ENCODE assay signal across 28 cellular contexts in the genomic region with DNA sequence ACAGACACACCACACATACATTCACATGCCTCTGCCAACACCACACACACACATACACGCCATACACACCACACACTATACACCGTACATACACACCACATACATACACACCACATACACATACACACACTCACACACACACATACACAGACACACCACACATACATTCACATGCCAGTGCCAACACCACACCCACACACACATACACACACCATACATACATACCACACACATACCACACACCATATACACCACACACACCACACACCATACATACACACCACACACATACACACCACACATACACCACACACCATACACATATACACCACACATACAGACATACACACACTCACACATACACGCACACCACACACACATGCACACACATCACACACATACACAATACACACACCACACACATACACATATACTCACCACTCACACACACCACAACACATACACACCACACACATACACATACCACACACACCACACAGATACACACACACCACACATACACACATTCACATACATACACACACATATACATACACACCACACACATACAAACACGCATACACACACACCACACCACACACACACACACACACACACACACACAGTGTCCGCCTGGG. TPM values are rescaled to one million over a fixed set of nuclear protein-coding genes. Genes with fewer than 3 reads are reported as not detected.
DNase-seq lines count a peak whose midpoint lies in the region; ATAC-seq, FAIRE-seq and TF ChIP-seq lines count a peak whose summit lies in the region.
"Had no signal": no experiment of that assay in that cellular context is flagged by ENCODE, and none has a peak within 500 bp of the region (broad histone marks: within the 10 kb centered on the region; RNA-seq: fewer than 3 reads in every experiment).

No MANE protein-coding gene starts in this region.

- H3K9ac ChIP-seq in HCT116 (ENCODE audit: low read length), result no peak overlapping the region
- peak overlapping the region; percentile 39 for H3K9ac ChIP-seq in astrocyte (ENCODE audit: low read length)
- H3K9ac ChIP-seq in PC-3 (ENCODE audit: low read length), result no peak overlapping the region

- no peak overlapping the region for H3K27ac Mint-ChIP-seq in astrocyte (ENCODE audit: unreplicated experiment)
- H3K27ac Mint-ChIP-seq in activated T-cell treated with anti-CD3 and anti-CD28 coated beads, Interleukin-2, amount 50 U/mL, for 72 hours, result no peak overlapping the region
- H3K27ac Mint-ChIP-seq in T-cell, result no peak overlapping the region
- H3K27ac Mint-ChIP-seq: activated CD4-positive, alpha-beta T cell treated with anti-CD3 and anti-CD28 coated beads, Interleukin-2, amount 10 ng/mL, durations not matched to agents 24 days and 14 days; activated T-cell treated with anti-CD3 and anti-CD28 coated beads, Interleukin-2, amount 50 U/mL, for 24 hours; CD4-positive, alpha-beta T cell; endodermal cell; GM23338; immature natural killer cell had no signal

- H4K20me1 ChIP-seq in HCT116 (ENCODE audit: insufficient read depth), result no peaks in the 10 kb centered on the region
- H4K20me1 ChIP-seq in astrocyte (ENCODE audit: insufficient read depth, low read length), result no peaks in the 10 kb centered on the region
- H4K20me1 ChIP-seq in PC-3 (ENCODE audit: low read length), result no peaks in the 10 kb centered on the region

- H3K36me3 Mint-ChIP-seq in astrocyte (ENCODE audit: low read depth, unreplicated experiment) (no peaks in the 10 kb centered on the region), T-cell (no peaks in the 10 kb centered on the region)
- no peaks in the 10 kb centered on the region for H3K36me3 Mint-ChIP-seq in activated T-cell treated with anti-CD3 and anti-CD28 coated beads, Interleukin-2, amount 50 U/mL, for 72 hours (ENCODE audit: insufficient read depth in 2 of 2)
- H3K36me3 Mint-ChIP-seq: immature natural killer cell had no signal

- DNase-seq in HCT116 (ENCODE audit: low read depth, low spot score) (no peak), astrocyte (ENCODE audit: low read depth) (no peak), gastrocnemius medialis (no peak), NCI-H345 treated with DMSO at 0.1 percent for 48 hours (lab: John Stamatoyannopoulos, UW; ENCODE audit: unreplicated experiment) (no peak), PC-3 (no peak), T-cell (no peak)
- no peak for DNase-seq in activated T-cell treated with anti-CD3 and anti-CD28 coated beads, Interleukin-2, amount 50 U/mL, for 72 hours
- DNase-seq: activated CD4-positive, alpha-beta T cell treated with anti-CD3 and anti-CD28 coated beads, Interleukin-2, amount 10 ng/mL, durations not matched to agents 24 days and 14 days; activated naive CD4-positive, alpha-beta T cell treated with Interleukin-2 at 50 U/mL for 16 hours; activated T-cell treated with anti-CD3 and anti-CD28 coated beads, Interleukin-2, amount 50 U/mL, for 24 hours; CD4-positive, alpha-beta T cell; cortex of kidney; immature natural killer cell; NCI-H1048; NCI-H187; NCI-H2171 treated with DMSO at 0.1 percent for 48 hours; PC-9; stimulated activated naive CD8-positive, alpha-beta T cell treated with anti-CD3 and anti-CD28 coated beads, Interleukin-15, Interleukin-2, amounts not matched to agents 100 U/mL and 50 U/mL, for 24 hours; T-helper 9 cell; testis had no signal

- H3K4me3 Mint-ChIP-seq in astrocyte (ENCODE audit: unreplicated experiment) (no peak overlapping the region), T-cell (no peak overlapping the region)
- H3K4me3 Mint-ChIP-seq in activated T-cell treated with anti-CD3 and anti-CD28 coated beads, Interleukin-2, amount 50 U/mL, for 72 hours, result no peak overlapping the region
- H3K4me3 Mint-ChIP-seq: activated CD4-positive, alpha-beta T cell treated with anti-CD3 and anti-CD28 coated beads, Interleukin-2, amount 10 ng/mL, durations not matched to agents 24 days and 14 days; activated T-cell treated with anti-CD3 and anti-CD28 coated beads, Interleukin-2, amount 50 U/mL, for 24 hours; CD4-positive, alpha-beta T cell; endodermal cell; GM23338; immature natural killer cell had no signal

- H3K9me2 ChIP-seq in HCT116 (ENCODE audit: insufficient read depth) (no peaks in the 10 kb centered on the region), PC-3 (replicated peaks; ENCODE audit: low read length) (no peaks in the 10 kb centered on the region)

- H3K36me3 ChIP-seq in HCT116 (ENCODE audit: control insufficient read depth in 1 of 2, insufficient read depth in 2 of 2, low read length in 2 of 2) (no peaks in the 10 kb centered on the region), astrocyte (ENCODE audit: insufficient read depth, low read length) (no peaks in the 10 kb centered on the region), gastrocnemius medialis (no peaks in the 10 kb centered on the region), PC-3 (ENCODE audit: low read depth, low read length) (no peaks in the 10 kb centered on the region)
- H3K36me3 ChIP-seq: adrenal gland, esophagus muscularis mucosa, left lung, vagina had no signal

- ATAC-seq in HCT116, result no peak
- ATAC-seq in gastrocnemius medialis, result no peak
- ATAC-seq in PC-3, result no peak
- ATAC-seq in activated T-cell treated with anti-CD3 and anti-CD28 coated beads, Interleukin-2, amount 50 U/mL, for 72 hours (replicated peaks in 1 of 2), result no peak
- ATAC-seq in T-cell (replicated peaks in 1 of 4), result no peak
- ATAC-seq: stimulated activated naive CD8-positive, alpha-beta T cell treated with anti-CD3 and anti-CD28 coated beads, Interleukin-15, Interleukin-2, amounts not matched to agents 100 U/mL and 50 U/mL, for 24 hours had no signal

- no peak overlapping the region for H2AFZ ChIP-seq in HCT116 (ENCODE audit: low read depth, low read length, poor library complexity, severe bottlenecking)
- H2AFZ ChIP-seq in astrocyte (ENCODE audit: low read depth, low read length), result peak overlapping the region; percentile 40
- H2AFZ ChIP-seq in PC-3 (ENCODE audit: low read length), result no peak overlapping the region
- H2AFZ ChIP-seq: GM23338, PC-9 had no signal

- BruUV-seq in HCT116 (replicated peaks; lab: Mats Ljungman, UMichigan) (no TSS peak), PC-3 (replicated peaks; lab: Mats Ljungman, UMichigan) (no TSS peak)

- H3K4me1 Mint-ChIP-seq in astrocyte (ENCODE audit: low read depth, unreplicated experiment) (peaks cover 22% of the 10 kb centered on the region), T-cell (no peaks in the 10 kb centered on the region)
- peaks cover 4% of the 10 kb centered on the region for H3K4me1 Mint-ChIP-seq in activated T-cell treated with anti-CD3 and anti-CD28 coated beads, Interleukin-2, amount 50 U/mL, for 72 hours (ENCODE audit: low read depth)
- H3K4me1 Mint-ChIP-seq: immature natural killer cell had no signal

- RAD21 ChIA-PET in HCT116 (lab: Charles Lee; ENCODE audit: low non-redundant PET in 1 of 2, low total read pairs in 2 of 2, uncharacterized antibody in 2 of 2, unreplicated experiment in 2 of 2), result no interaction called here

- H3K4me2 ChIP-seq in HCT116 (ENCODE audit: low read length), result no peak overlapping the region
- no peak overlapping the region for H3K4me2 ChIP-seq in astrocyte (ENCODE audit: low read length)
- no peak overlapping the region for H3K4me2 ChIP-seq in PC-3 (ENCODE audit: low read length)
- H3K4me2 ChIP-seq: GM23338, PC-9 had no signal

- H3K4me3 ChIP-seq in HCT116 (replicated peaks in 1 of 2; ENCODE audit: low read depth in 1 of 2, low read length in 2 of 2), result no peak overlapping the region
- H3K4me3 ChIP-seq in astrocyte (ENCODE audit: insufficient read depth, low read depth, low read length), result no peak overlapping the region
- no peak overlapping the region for H3K4me3 ChIP-seq in gastrocnemius medialis
- no peak overlapping the region for H3K4me3 ChIP-seq in PC-3 (ENCODE audit: low read length)
- H3K4me3 ChIP-seq: adrenal gland, esophagus muscularis mucosa, GM23338, left lung, PC-9, testis, vagina had no signal

- H3K9me3 ChIP-seq in HCT116 (ENCODE audit: control insufficient read depth in 1 of 2, insufficient read depth in 1 of 2, low read depth in 1 of 2, low read length in 2 of 2), result no peaks in the 10 kb centered on the region
- no peaks in the 10 kb centered on the region for H3K9me3 ChIP-seq in astrocyte (ENCODE audit: insufficient read depth, low read depth, low read length)
- H3K9me3 ChIP-seq in gastrocnemius medialis, result no peaks in the 10 kb centered on the region
- H3K9me3 ChIP-seq in PC-3 (ENCODE audit: low read length), result no peaks in the 10 kb centered on the region
- H3K9me3 ChIP-seq: adrenal gland, esophagus muscularis mucosa, left lung, testis, vagina had no signal

- H3K27ac ChIP-seq in HCT116 (ENCODE audit: low read depth, low read length) (peak overlapping the region; percentile 8; the same call in 1 of the 2 replicates), astrocyte (ENCODE audit: low read depth, low read length) (peak overlapping the region; percentile 23), layer of hippocampus (ENCODE audit: low read depth, low read length) (peak overlapping the region; percentile 43), gastrocnemius medialis (peak overlapping the region; percentile 9 to 53 (median 24)), PC-3 (ENCODE audit: low read length) (no peak overlapping the region)
- H3K27ac ChIP-seq: left lung, PC-9, testis had no signal

- CTCF ChIA-PET in HCT116 (lab: Charles Lee) (no interaction called here), PC-3 (lab: Charles Lee) (no interaction called here), T-cell (lab: Charles Lee) (no interaction called here)

- POLR2A ChIA-PET in HCT116 (lab: Charles Lee), result no interaction called here
- POLR2A ChIA-PET in PC-3 (lab: Charles Lee; ENCODE audit: unreplicated experiment), result no interaction called here
- POLR2A ChIA-PET in T-cell (lab: Charles Lee), result no interaction called here

- no peaks in the 10 kb centered on the region for H3K79me2 ChIP-seq in HCT116 (ENCODE audit: insufficient read depth, low read length)
- H3K79me2 ChIP-seq in astrocyte (ENCODE audit: insufficient read depth, low read length), result no peaks in the 10 kb centered on the region
- H3K79me2 ChIP-seq in PC-3 (ENCODE audit: low read length), result no peaks in the 10 kb centered on the region

- peaks cover 3% of the 10 kb centered on the region for H3K9me3 Mint-ChIP-seq in astrocyte (ENCODE audit: unreplicated experiment)
- H3K9me3 Mint-ChIP-seq in activated T-cell treated with anti-CD3 and anti-CD28 coated beads, Interleukin-2, amount 50 U/mL, for 72 hours, result no peaks in the 10 kb centered on the region
- H3K9me3 Mint-ChIP-seq in T-cell, result no peaks in the 10 kb centered on the region
- H3K9me3 Mint-ChIP-seq: activated CD4-positive, alpha-beta T cell treated with anti-CD3 and anti-CD28 coated beads, Interleukin-2, amount 10 ng/mL, durations not matched to agents 24 days and 14 days; activated T-cell treated with anti-CD3 and anti-CD28 coated beads, Interleukin-2, amount 50 U/mL, for 24 hours; CD4-positive, alpha-beta T cell; endodermal cell; GM23338; immature natural killer cell had no signal

- intact Hi-C loops in HCT116 (cut with micrococcal nuclease) (no loop called here), gastrocnemius medialis (cut with DNase I; ENCODE audit: low total_unique reads) (loop anchor here (10.0 kb wide), 1 partner anchor 884 kb away; no protein-coding TSS in a partner anchor), PC-3 (cut with micrococcal nuclease) (no loop called here)

- in situ Hi-C loops in gastrocnemius medialis (cut with MboI; ENCODE audit: low sequenced_read_pairs in 4 of 4), result loop anchor here in 2 of 4 donors (10.0 kb wide), 1 partner anchor 64 kb away; no protein-coding TSS in a partner anchor

- TF ChIP-seq POLR2A in HCT116 (IDR thresholded peaks at IDR 0.05; ENCODE audit: borderline replicate concordance, extremely low read depth, insufficient read depth, insufficient read length), result no peak
- no peak for TF ChIP-seq POLR2A in gastrocnemius medialis (IDR thresholded peaks at IDR 0.05)

- H3K4me1 ChIP-seq in HCT116 (ENCODE audit: control insufficient read depth in 1 of 2, insufficient read depth in 2 of 2, low read length in 2 of 2) (peaks cover 14 to 38% of the 10 kb centered on the region in 2 experiments), astrocyte (ENCODE audit: insufficient read depth, low read length) (peaks cover 60% of the 10 kb centered on the region), gastrocnemius medialis (peaks cover 20 to 28% of the 10 kb centered on the region in 2 donors), PC-3 (ENCODE audit: insufficient read depth, low read length) (peaks cover 44% of the 10 kb centered on the region)

- H3K27me3 Mint-ChIP-seq in astrocyte (ENCODE audit: low read depth, unreplicated experiment) (no peaks in the 10 kb centered on the region), T-cell (peaks cover 4% of the 10 kb centered on the region in 2 donors)
- peaks cover 8% of the 10 kb centered on the region for H3K27me3 Mint-ChIP-seq in activated T-cell treated with anti-CD3 and anti-CD28 coated beads, Interleukin-2, amount 50 U/mL, for 72 hours (ENCODE audit: low read depth)

- H3K27me3 ChIP-seq in HCT116 (ENCODE audit: insufficient read depth, low read length) (no peaks in the 10 kb centered on the region), astrocyte (ENCODE audit: insufficient read depth, low read length) (no peaks in the 10 kb centered on the region), layer of hippocampus (ENCODE audit: control insufficient read depth, insufficient read depth, low read length) (no peaks in the 10 kb centered on the region), gastrocnemius medialis (no peaks in the 10 kb centered on the region), PC-3 (ENCODE audit: low read length) (no peaks in the 10 kb centered on the region)
- H3K27me3 ChIP-seq: adrenal gland, esophagus muscularis mucosa, left lung, testis, vagina had no signal

- TF ChIP-seq CTCF in HCT116 (IDR thresholded peaks at IDR 0.05 in 2 of 3, conservative IDR thresholded peaks at IDR 0.05 in 1 of 3; ENCODE audit: borderline replicate concordance in 1 of 3, insufficient read depth in 1 of 3, low read depth in 2 of 3, low read length in 2 of 3), result no peak
- no peak for TF ChIP-seq CTCF in astrocyte (IDR thresholded peaks at IDR 0.05; ENCODE audit: insufficient read depth, low read depth, low read length)
- no peak for TF ChIP-seq CTCF in gastrocnemius medialis (IDR thresholded peaks at IDR 0.05 in 4 of 5, conservative IDR thresholded peaks at IDR 0.05 in 1 of 5)
- no peak for TF ChIP-seq CTCF in PC-3 (conservative IDR thresholded peaks at IDR 0.05; ENCODE audit: low read depth, low read length)

- no peaks in the 10 kb centered on the region for H3F3A ChIP-seq in PC-3 (ENCODE audit: low read length, unreplicated experiment)

- peak; percentile 17 for FAIRE-seq in astrocyte (lab: Jason Lieb, UNC)
- FAIRE-seq: frontal cortex had no signal

- no peak for TF ChIP-seq RAD21 in HCT116 (IDR thresholded peaks at IDR 0.05; ENCODE audit: low read depth)

RNA-seq across cellular contexts. Expression of a gene that starts 37.2 kb away (rescaled TPM):
- total RNA-seq in HCT116 (2021; ENCODE audit: unreplicated experiment) (73.9 TPM), astrocyte (161 and 165 TPM in 2 replicates), gastrocnemius medialis (100 to 1,000 TPM in 3 of 4 donors, 10 to 100 TPM in 1; 87.9 to 182 (median 106) TPM), PC-3 (2014; rRNA removed) (91.9 and 112 TPM in 2 replicates), T-cell (10 to 100 TPM; 30.8 to 44.0 (median 35.2) TPM)
- 57.7 and 60.5 TPM in 2 replicates for polyA plus RNA-seq in HCT116 (2012)
- 10 to 100 TPM; 50.1 to 59.3 TPM for total RNA-seq in activated T-cell treated with anti-CD3 and anti-CD28 coated beads, Interleukin-2, amount 50 U/mL, for 72 hours
